In the genomic region with DNA sequence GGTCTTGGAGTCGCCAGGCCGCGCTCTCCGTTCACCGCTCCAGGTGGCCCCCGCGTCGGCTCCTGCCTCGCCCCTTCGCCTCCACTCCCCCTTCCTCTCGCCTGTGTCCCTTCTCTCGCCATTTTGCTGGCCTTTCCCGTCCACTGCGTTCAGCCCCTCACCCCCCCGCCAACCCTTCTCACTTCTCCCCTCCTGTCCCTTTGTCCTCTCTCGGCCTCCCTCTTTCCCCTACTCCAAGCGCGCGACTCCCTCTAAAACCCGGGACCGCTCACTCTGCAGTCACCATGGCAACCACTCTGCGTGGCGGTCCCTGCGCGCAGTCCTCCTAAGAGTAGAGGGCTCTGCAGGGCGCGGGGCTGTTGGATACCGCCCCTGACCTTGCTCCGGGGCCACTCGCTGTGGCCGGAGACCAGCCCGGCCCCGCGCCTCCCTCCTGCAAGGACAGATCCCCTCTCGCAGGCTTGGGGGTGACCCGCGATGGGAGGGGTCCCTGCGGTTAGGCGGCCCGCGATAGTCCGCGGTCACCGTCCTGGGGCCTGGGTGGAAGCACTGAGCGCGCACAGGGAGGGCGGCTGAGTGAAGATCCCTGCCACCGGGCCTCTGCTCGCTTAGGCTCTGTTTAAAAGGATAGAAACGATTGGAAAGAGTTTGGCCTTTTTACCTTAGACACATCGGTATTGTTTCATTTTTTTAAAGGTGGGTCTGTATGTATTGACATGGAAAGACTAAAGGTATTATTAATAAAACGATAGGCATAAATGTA, we compare ENCODE assay signal across 8 cellular contexts. TPM values are rescaled to one million over a fixed set of nuclear protein-coding genes. Genes with fewer than 3 reads are reported as not detected.
DNase-seq lines count a peak whose midpoint lies in the region; ATAC-seq lines count a peak whose summit lies in the region.

No MANE protein-coding gene starts in this region.

- peaks cover 25% of the 10 kb centered on the region for H3K36me3 Mint-ChIP-seq in effector memory CD8-positive, alpha-beta T cell (ENCODE audit: insufficient read depth)

- H3K9ac ChIP-seq in subcutaneous abdominal adipose tissue (ENCODE audit: low read length in 5 of 5), result peak overlapping the region in 4 of 5 donors; percentile 81 to 86 (median 84)

- peak; percentile 15 for ATAC-seq in effector memory CD8-positive, alpha-beta T cell (replicated peaks)
- ATAC-seq in HG02970 (IDR thresholded peaks at IDR 0.05; ENCODE audit: low FRiP score, unreplicated experiment), result no peak

- H3K27ac Mint-ChIP-seq in effector memory CD8-positive, alpha-beta T cell, result peak overlapping the region; percentile 94 to 95

- no peaks in the 10 kb centered on the region for H3K9me3 Mint-ChIP-seq in effector memory CD8-positive, alpha-beta T cell

- H3K4me3 ChIP-seq in mesodermal cell (ENCODE audit: extremely low read depth, insufficient read depth, low read length, poor library complexity, severe bottlenecking) (peak overlapping the region; percentile 66), subcutaneous abdominal adipose tissue (ENCODE audit: low read depth in 1 of 5, low read length in 5 of 5) (peak overlapping the region; percentile 79 to 91 (median 82))

- H3K4me1 ChIP-seq in mesodermal cell (ENCODE audit: control insufficient read depth, insufficient read depth, low read length, poor library complexity, severe bottlenecking), result peaks cover 3% of the 10 kb centered on the region
- H3K4me1 ChIP-seq in subcutaneous abdominal adipose tissue (ENCODE audit: control insufficient read depth in 5 of 5, insufficient read depth in 5 of 5, low read length in 5 of 5), result peaks cover 3 to 50% (median 40%) of the 10 kb centered on the region in 5 donors

- H3K27me3 Mint-ChIP-seq in effector memory CD8-positive, alpha-beta T cell, result peaks cover 5 to 8% of the 10 kb centered on the region in 2 donors

- peak overlapping the region; percentile 83 for H3K4me3 Mint-ChIP-seq in effector memory CD8-positive, alpha-beta T cell

- no peaks in the 10 kb centered on the region for H3K27me3 ChIP-seq in subcutaneous abdominal adipose tissue (ENCODE audit: control insufficient read depth in 5 of 5, insufficient read depth in 4 of 5, low read length in 5 of 5)

- DNase-seq in DMS53 treated with DMSO at 0.1 percent for 48 hours (lab: John Stamatoyannopoulos, UW; ENCODE audit: unreplicated experiment), result peak; percentile 24
- DNase-seq in NCI-H1092 treated with DMSO at 0.1 percent for 48 hours (lab: John Stamatoyannopoulos, UW), result peak; percentile 90
- DNase-seq in activated CD4-positive, alpha-beta T cell treated with anti-CD3 and anti-CD28 coated beads for 1 hour, result peak; percentile 13
- DNase-seq in effector memory CD8-positive, alpha-beta T cell, result peak; percentile 5 to 38 (median 30)
- DNase-seq in cortex of kidney (lab: John Stamatoyannopoulos, UW), result no peak

- WGBS in mesodermal cell (ENCODE audit: insufficient coverage in 2 of 2), 2 experiments, result 1 to 2% methylated on average over 32 to 46 of the region's 52 CpGs

- H3K4me1 Mint-ChIP-seq in effector memory CD8-positive, alpha-beta T cell (ENCODE audit: low read depth in 2 of 2), result peaks cover 9 to 13% of the 10 kb centered on the region in 2 donors

- H3K27ac ChIP-seq in mesodermal cell (ENCODE audit: low read depth, low read length, severe bottlenecking) (peak overlapping the region; percentile 99), subcutaneous abdominal adipose tissue (ENCODE audit: low read depth, low read length) (peak overlapping the region; percentile 90)

- H3K36me3 ChIP-seq in mesodermal cell (ENCODE audit: control insufficient read depth, insufficient read depth, low read length) (peaks cover 6% of the 10 kb centered on the region), subcutaneous abdominal adipose tissue (ENCODE audit: control insufficient read depth in 5 of 5, insufficient read depth in 5 of 5, low read length in 5 of 5) (peaks cover 0 to 5% (median 0%) of the 10 kb centered on the region in 5 donors)

- H3K9me3 ChIP-seq in mesodermal cell (ENCODE audit: control insufficient read depth, low read length) (no peaks in the 10 kb centered on the region), subcutaneous abdominal adipose tissue (ENCODE audit: control insufficient read depth in 5 of 5, low read length in 5 of 5) (no peaks in the 10 kb centered on the region)

RNA-seq across cellular contexts. Expression of gene CCDC40, which starts 0.5 kb away (rescaled TPM):
- polyA plus RNA-seq in mesodermal cell (2013, experiment 1 of 2), result 6.2 TPM
- 7.5 TPM for polyA plus RNA-seq in mesodermal cell (2013, experiment 2 of 2)

RNA-seq across cellular contexts. Expression of gene TBC1D16, which starts 1.2 kb away (rescaled TPM):
- 34.4 TPM for polyA plus RNA-seq in mesodermal cell (2013, experiment 1 of 2)
- 29.0 TPM for polyA plus RNA-seq in mesodermal cell (2013, experiment 2 of 2)
